1 cellular context compared by ENCODE assay signal in genomic region chr4:183797041-183797444, GRCh38.
TF ChIP-seq lines count a peak whose summit lies in the region.

No MANE protein-coding gene starts in this region.

TF ChIP-seq in HepG2, 621 proteins besides CTCF, POLR2A, EP300 and RAD21 (continued from another document):
- TF ChIP-seq CERS6 (CRISPR knock-in tag; IDR thresholded peaks at IDR 0.05) = no peak
- TF ChIP-seq CSRNP1 (CRISPR knock-in tag; IDR thresholded peaks at IDR 0.05) = no peak
- TF ChIP-seq MLX (CRISPR knock-in tag; IDR thresholded peaks at IDR 0.05) = no peak
- TF ChIP-seq HINFP (CRISPR knock-in tag; IDR thresholded peaks at IDR 0.05; ENCODE audit: low read depth) = no peak
- TF ChIP-seq ZSCAN25 (CRISPR knock-in tag; IDR thresholded peaks at IDR 0.05) = 0 out of 2 replicates have a peak, but pooled peaks have one; percentile 49
- TF ChIP-seq CBX2 (IDR thresholded peaks at IDR 0.05; ENCODE audit: low read depth, low read length) = no peak
- TF ChIP-seq CBX2 (CRISPR knock-in tag; IDR thresholded peaks at IDR 0.05; ENCODE audit: low read depth) = 0 out of 2 replicates have a peak, but pooled peaks have one; percentile 20
- no peak for TF ChIP-seq FLYWCH1 (CRISPR knock-in tag; IDR thresholded peaks at IDR 0.05)
- TF ChIP-seq HNF1A (IDR thresholded peaks at IDR 0.05; ENCODE audit: low read depth) = no peak
- no peak for TF ChIP-seq HNF1A (CRISPR knock-in tag; IDR thresholded peaks at IDR 0.05; ENCODE audit: borderline replicate concordance)
- TF ChIP-seq SNAPC2 (CRISPR knock-in tag; IDR thresholded peaks at IDR 0.05) = no peak
- no peak for TF ChIP-seq PLRG1 (conservative IDR thresholded peaks at IDR 0.05)
- no peak for TF ChIP-seq ZNF615 (CRISPR knock-in tag; IDR thresholded peaks at IDR 0.05; ENCODE audit: borderline replicate concordance)
- TF ChIP-seq TSC22D2 (CRISPR knock-in tag; IDR thresholded peaks at IDR 0.05; ENCODE audit: borderline replicate concordance) = no peak
- peak; percentile 14 for TF ChIP-seq HNRNPLL (IDR thresholded peaks at IDR 0.05; ENCODE audit: low read depth, low read length, poor library complexity, severe bottlenecking)
